Comparison of ENCODE assay signal across 21 cellular contexts in genomic region chr2:237927986-237928385, GRCh38.
"Had no signal": no experiment of that assay in that cellular context is flagged by ENCODE, and none has a peak within 500 bp of the region (broad histone marks: within the 10 kb centered on the region; RNA-seq: fewer than 3 reads in every experiment).

No MANE protein-coding gene starts in this region.

- H3K27me3 Mint-ChIP-seq: stimulated activated naive CD8-positive, alpha-beta T cell treated with anti-CD3 and anti-CD28 coated beads, Interleukin-15, amount 100 ng/mL, for 72 hours had no signal

- H3K4me1 Mint-ChIP-seq: endodermal cell had no signal

- H3K27me3 ChIP-seq: heart right ventricle, sigmoid colon, transverse colon had no signal

- H3K36me3 ChIP-seq: heart right ventricle, neutrophil, sigmoid colon, thoracic aorta, transverse colon had no signal

- H3K4me3 ChIP-seq: coronary artery, heart right ventricle, psoas muscle, sigmoid colon, skin epidermis, thoracic aorta, transverse colon had no signal

- H3K9me3 ChIP-seq: neutrophil, psoas muscle, sigmoid colon, thoracic aorta, transverse colon had no signal

- H3K27ac Mint-ChIP-seq: endodermal cell; stimulated activated naive B cell treated with anti-CD40 and anti-IgM and Interleukin-4, amounts not matched to agents 10 μg/mL and 1 μg/mL and 100 μg/mL, for 72 hours; stimulated activated naive CD8-positive, alpha-beta T cell treated with anti-CD3 and anti-CD28 coated beads, Interleukin-15, amount 100 ng/mL, for 72 hours had no signal

- ATAC-seq: heart right ventricle; left lobe of liver; naive thymus-derived CD8-positive, alpha-beta T cell; psoas muscle; stimulated activated naive B cell treated with anti-CD40 and anti-IgM and Interleukin-4, amounts not matched to agents 10 μg/mL and 1 μg/mL and 100 μg/mL, for 72 hours; stimulated activated naive CD8-positive, alpha-beta T cell treated with anti-CD3 and anti-CD28 coated beads, Interleukin-15, amount 100 ng/mL, for 72 hours had no signal

- H3K27ac ChIP-seq: coronary artery, heart right ventricle, neutrophil, psoas muscle, sigmoid colon, skin epidermis, thoracic aorta, transverse colon had no signal

- H3K4me1 ChIP-seq: psoas muscle had no signal

- DNase-seq: effector CD4-positive, alpha-beta T cell; endodermal cell; erythroblast; heart right ventricle; hypothalamus; kidney glomerular epithelial cell; mammary epithelial cell; naive thymus-derived CD8-positive, alpha-beta T cell; psoas muscle; retina; sigmoid colon; stimulated activated CD4-positive, alpha-beta T cell treated with anti-CD3 and anti-CD28 coated beads, Interleukin-2, amount 100 ng/mL, for 24 hours; stimulated activated CD4-positive, alpha-beta T cell treated with anti-CD3 and anti-CD28 coated beads, Interleukin-4, amount 100 ng/mL, for 4 hours; stimulated activated naive B cell treated with anti-CD40 and anti-IgM and Interleukin-4, amounts not matched to agents 10 μg/mL and 1 μg/mL and 100 μg/mL, for 72 hours; stimulated activated naive CD8-positive, alpha-beta T cell treated with anti-CD3 and anti-CD28 coated beads, Interleukin-15, amount 100 ng/mL, for 72 hours; transverse colon had no signal

- H3K4me3 Mint-ChIP-seq: endodermal cell; naive thymus-derived CD8-positive, alpha-beta T cell; stimulated activated naive B cell treated with anti-CD40 and anti-IgM and Interleukin-4, amounts not matched to agents 10 μg/mL and 1 μg/mL and 100 μg/mL, for 72 hours; stimulated activated naive CD8-positive, alpha-beta T cell treated with anti-CD3 and anti-CD28 coated beads, Interleukin-15, amount 100 ng/mL, for 72 hours had no signal

- H3K36me3 Mint-ChIP-seq: naive thymus-derived CD8-positive, alpha-beta T cell had no signal
